ENCODE assay signal across 1 cellular context in genomic region chr12:71686658-71687025, GRCh38.
TF ChIP-seq lines count a peak whose summit lies in the region.

No MANE protein-coding gene starts in this region.

TF ChIP-seq in HepG2, 621 proteins besides CTCF, POLR2A, EP300 and RAD21:
- TF ChIP-seq KDM5A (IDR thresholded peaks at IDR 0.05; ENCODE audit: borderline replicate concordance, low read length) (peak; percentile 8; the same call in 1 of the 2 replicates), ZNF816 (CRISPR knock-in tag; IDR thresholded peaks at IDR 0.05; ENCODE audit: borderline replicate concordance) (0 out of 2 replicates have a peak, but pooled peaks have one; percentile 71)
- TF ChIP-seq, protein P1, sequence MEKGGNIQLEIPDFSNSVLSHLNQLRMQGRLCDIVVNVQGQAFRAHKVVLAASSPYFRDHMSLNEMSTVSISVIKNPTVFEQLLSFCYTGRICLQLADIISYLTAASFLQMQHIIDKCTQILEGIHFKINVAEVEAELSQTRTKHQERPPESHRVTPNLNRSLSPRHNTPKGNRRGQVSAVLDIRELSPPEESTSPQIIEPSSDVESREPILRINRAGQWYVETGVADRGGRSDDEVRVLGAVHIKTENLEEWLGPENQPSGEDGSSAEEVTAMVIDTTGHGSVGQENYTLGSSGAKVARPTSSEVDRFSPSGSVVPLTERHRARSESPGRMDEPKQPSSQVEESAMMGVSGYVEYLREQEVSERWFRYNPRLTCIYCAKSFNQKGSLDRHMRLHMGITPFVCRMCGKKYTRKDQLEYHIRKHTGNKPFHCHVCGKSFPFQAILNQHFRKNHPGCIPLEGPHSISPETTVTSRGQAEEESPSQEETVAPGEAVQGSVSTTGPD (CRISPR knock-in tag; IDR thresholded peaks at IDR 0.05): no peak
